In genomic region chr12:124678421-124678893, GRCh38 we compare ENCODE assay signal across 21 cellular contexts.
DNase-seq lines count a peak whose midpoint lies in the region; ATAC-seq and TF ChIP-seq lines count a peak whose summit lies in the region.
"Had no signal": no experiment of that assay in that cellular context is flagged by ENCODE, and none has a peak within 500 bp of the region (broad histone marks: within the 10 kb centered on the region; RNA-seq: fewer than 3 reads in every experiment).

No MANE protein-coding gene starts in this region.

- no peak overlapping the region for H3K4me3 ChIP-seq in BLaER1
- H3K4me3 ChIP-seq: dorsolateral prefrontal cortex had no signal

- H3K9me3 ChIP-seq in BLaER1 = no peaks in the 10 kb centered on the region

- H3K9ac ChIP-seq in BLaER1 = peak overlapping the region; percentile 24; the same call in 1 of the 2 replicates

- no peaks in the 10 kb centered on the region for H3K36me3 ChIP-seq in BLaER1

- TF ChIP-seq EP300 in Ishikawa (IDR thresholded peaks at IDR 0.05; ENCODE audit: borderline replicate concordance) = peak; percentile 93

- peak overlapping the region; percentile 51 for H3K27ac ChIP-seq in BLaER1
- H3K27ac ChIP-seq: epithelial cell of prostate had no signal

- H3K4me2 ChIP-seq in BLaER1 = peak overlapping the region; percentile 75

- no peak for DNase-seq in central memory CD8-positive, alpha-beta T cell (ENCODE audit: low spot score in 2 of 2)
- no peak for DNase-seq in immature natural killer cell
- no peak for DNase-seq in NCI-H1930 (lab: John Stamatoyannopoulos, UW)
- DNase-seq in activated CD4-positive, alpha-beta T cell treated with anti-CD3 and anti-CD28 coated beads, Interleukin-2, amount 50 U/mL, for 1 hour = no peak
- DNase-seq: activated CD4-positive, alpha-beta memory T cell treated with anti-CD3 and anti-CD28 coated beads for 36 hours; activated gamma-delta T cell treated with Interleukin-2 at 50 U/mL for 16 hours; CD8-positive, alpha-beta memory T cell; hippocampal formation; naive B cell; NCI-H1417 treated with DMSO at 0.1 percent for 48 hours; stimulated activated CD4-positive, alpha-beta T cell treated with anti-CD3 and anti-CD28 coated beads, Interleukin-1b, Interleukin-23, amount 100 ng/mL, for 48 hours; stimulated activated naive B cell treated with anti-CD40 and anti-IgM and Interleukin-4, amounts not matched to agents 10 μg/mL and 1 μg/mL and 100 μg/mL, for 72 hours; T-helper 2 cell had no signal

- H3K27me3 ChIP-seq in BLaER1 = no peaks in the 10 kb centered on the region
- H3K27me3 ChIP-seq: dorsolateral prefrontal cortex had no signal

- no peaks in the 10 kb centered on the region for H3K9me3 Mint-ChIP-seq in central memory CD8-positive, alpha-beta T cell
- H3K9me3 Mint-ChIP-seq in nephron (no peaks in the 10 kb centered on the region), immature natural killer cell (no peaks in the 10 kb centered on the region)
- H3K9me3 Mint-ChIP-seq: activated CD4-positive, alpha-beta memory T cell treated with anti-CD3 and anti-CD28 coated beads for 36 hours; CD8-positive, alpha-beta memory T cell; memory B cell; naive B cell had no signal

- H3K4me1 ChIP-seq in BLaER1 = peaks cover 83% of the 10 kb centered on the region

- H3K27ac Mint-ChIP-seq in central memory CD8-positive, alpha-beta T cell (ENCODE audit: low read depth) = peak overlapping the region; percentile 33
- H3K27ac Mint-ChIP-seq in nephron = peak overlapping the region; percentile 74 to 85 (median 84)
- no peak overlapping the region for H3K27ac Mint-ChIP-seq in immature natural killer cell
- H3K27ac Mint-ChIP-seq: activated CD4-positive, alpha-beta memory T cell treated with anti-CD3 and anti-CD28 coated beads for 36 hours; memory B cell; naive B cell; stimulated activated naive B cell treated with anti-CD40 and anti-IgM and Interleukin-4, amounts not matched to agents 10 μg/mL and 1 μg/mL and 100 μg/mL, for 72 hours had no signal

- no peak overlapping the region for H3K4me3 Mint-ChIP-seq in central memory CD8-positive, alpha-beta T cell
- H3K4me3 Mint-ChIP-seq in nephron = no peak overlapping the region
- no peak overlapping the region for H3K4me3 Mint-ChIP-seq in immature natural killer cell
- H3K4me3 Mint-ChIP-seq: activated CD4-positive, alpha-beta memory T cell treated with anti-CD3 and anti-CD28 coated beads for 36 hours; CD8-positive, alpha-beta memory T cell; memory B cell; naive B cell; stimulated activated naive B cell treated with anti-CD40 and anti-IgM and Interleukin-4, amounts not matched to agents 10 μg/mL and 1 μg/mL and 100 μg/mL, for 72 hours had no signal

- H3K36me3 Mint-ChIP-seq in central memory CD8-positive, alpha-beta T cell (ENCODE audit: insufficient read depth) = no peaks in the 10 kb centered on the region
- H3K36me3 Mint-ChIP-seq in nephron (ENCODE audit: low read depth) (peaks cover 6% of the 10 kb centered on the region), immature natural killer cell (no peaks in the 10 kb centered on the region)
- H3K36me3 Mint-ChIP-seq: activated CD4-positive, alpha-beta memory T cell treated with anti-CD3 and anti-CD28 coated beads for 36 hours; CD8-positive, alpha-beta memory T cell; memory B cell; naive B cell had no signal

- no peak; the same call in 1 of the 2 replicates for TF ChIP-seq RAD21 in Ishikawa (IDR thresholded peaks at IDR 0.05; ENCODE audit: low read depth)

- no peak for TF ChIP-seq CTCF in nephron (IDR thresholded peaks at IDR 0.05; ENCODE audit: unreplicated experiment in 3 of 3)

- ATAC-seq in central memory CD8-positive, alpha-beta T cell (replicated peaks; ENCODE audit: extremely low read depth, poor library complexity, severe bottlenecking) = no peak
- ATAC-seq in GM21515 (IDR thresholded peaks at IDR 0.05; ENCODE audit: unreplicated experiment) = no peak
- ATAC-seq: HCT116; stimulated activated naive B cell treated with anti-CD40 and anti-IgM and Interleukin-4, amounts not matched to agents 10 μg/mL and 1 μg/mL and 100 μg/mL, for 72 hours had no signal

- no peaks in the 10 kb centered on the region for H3K27me3 Mint-ChIP-seq in central memory CD8-positive, alpha-beta T cell
- H3K27me3 Mint-ChIP-seq in nephron (ENCODE audit: low read depth) = peaks cover 20% of the 10 kb centered on the region
- peaks cover 3 to 13% (median 5%) of the 10 kb centered on the region in 3 donors for H3K27me3 Mint-ChIP-seq in immature natural killer cell (ENCODE audit: low read depth in 3 of 3)
- H3K27me3 Mint-ChIP-seq: activated CD4-positive, alpha-beta memory T cell treated with anti-CD3 and anti-CD28 coated beads for 36 hours had no signal

- H3K4me1 Mint-ChIP-seq in central memory CD8-positive, alpha-beta T cell = no peaks in the 10 kb centered on the region
- H3K4me1 Mint-ChIP-seq in nephron = peaks cover 64% of the 10 kb centered on the region
- peaks cover 0 to 2% of the 10 kb centered on the region in 2 donors for H3K4me1 Mint-ChIP-seq in immature natural killer cell

- H4K20me1 ChIP-seq in BLaER1 = no peaks in the 10 kb centered on the region

TF ChIP-seq in Ishikawa, 13 proteins besides CTCF, POLR2A, EP300 and RAD21:
- TF ChIP-seq MAX (IDR thresholded peaks at IDR 0.05) (no peak), REST (IDR thresholded peaks at IDR 0.05; ENCODE audit: low read depth) (no peak), TAF1 (IDR thresholded peaks at IDR 0.05; ENCODE audit: low read depth) (no peak), FOXM1 (IDR thresholded peaks at IDR 0.05; ENCODE audit: borderline replicate concordance, low read depth) (peak; percentile 82; the same call in 1 of the 2 replicates), NFIC (IDR thresholded peaks at IDR 0.05) (peak; percentile 85), TCF12 (IDR thresholded peaks at IDR 0.05; ENCODE audit: low read depth) (peak; percentile 97), CEBPB (IDR thresholded peaks at IDR 0.05) (no peak), CREB1 (IDR thresholded peaks at IDR 0.05; ENCODE audit: low read depth) (no peak), USF1 (IDR thresholded peaks at IDR 0.05) (no peak), TEAD4 (IDR thresholded peaks at IDR 0.05) (peak; percentile 88), YY1 (IDR thresholded peaks at IDR 0.05; ENCODE audit: low read depth) (no peak), EGR1 (IDR thresholded peaks at IDR 0.05) (peak; percentile 5; the same call in 1 of the 2 replicates), ZBTB7A (IDR thresholded peaks at IDR 0.05; ENCODE audit: low read depth) (no peak)

Comparison
In these comparisons a context has a peak if more than half of its experiments do, and no peak if none do; other contexts are left out.
1. H3K27ac Mint-ChIP-seq: peak in central memory CD8-positive, alpha-beta T cell (single experiment) and nephron (3 of 3); none in immature natural killer cell (0 of 6).